ENCODE assay signal across 15 cellular contexts in the genomic region with DNA sequence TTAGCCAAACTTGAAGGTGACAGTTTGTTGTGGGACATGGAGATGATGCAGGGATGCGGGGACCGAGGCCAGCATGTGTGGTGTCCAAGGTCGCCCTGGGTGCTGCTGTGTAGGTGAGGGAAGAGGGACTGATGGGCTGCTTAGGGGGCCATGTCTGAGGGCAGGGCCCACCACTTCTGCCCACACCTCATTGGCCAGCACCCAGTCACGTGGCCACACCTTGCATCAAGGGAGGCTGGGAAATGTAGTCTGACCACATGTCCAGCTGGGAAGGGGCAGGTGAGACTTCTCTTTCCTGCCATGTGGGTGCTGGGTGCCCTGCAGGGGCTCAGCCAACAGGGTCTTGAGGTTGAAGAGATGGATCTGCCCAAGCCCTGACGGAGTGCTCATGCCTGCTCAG.
A peak's percentile ranks its signal among the peaks of the same experiment; 100 is the strongest.
DNase-seq lines count a peak whose midpoint lies in the region; ATAC-seq and TF ChIP-seq lines count a peak whose summit lies in the region.
"Had no signal": no experiment of that assay in that cellular context is flagged by ENCODE, and none has a peak within 500 bp of the region (broad histone marks: within the 10 kb centered on the region; RNA-seq: fewer than 3 reads in every experiment).

No MANE protein-coding gene starts in this region.

- H3K27ac ChIP-seq in right cardiac atrium (ENCODE audit: low read length), result no peak overlapping the region
- no peak overlapping the region for H3K27ac ChIP-seq in left ventricle myocardium inferior (replicated peaks)
- H3K27ac ChIP-seq in PC-3 (ENCODE audit: low read length), result no peak overlapping the region
- H3K27ac ChIP-seq: heart left ventricle, testis had no signal

- peaks cover 42% of the 10 kb centered on the region for H3K36me3 ChIP-seq in left ventricle myocardium inferior
- H3K36me3 ChIP-seq in PC-3 (ENCODE audit: low read depth, low read length), result peaks cover 7% of the 10 kb centered on the region; the same call in 1 of the 2 replicates

- no peak overlapping the region for H2AFZ ChIP-seq in PC-3 (ENCODE audit: low read length)

- CTCF ChIA-PET in PC-3 (lab: Charles Lee), result no interaction called here

- ATAC-seq in right cardiac atrium (peak in 1 of 2 donors; percentile 8), PC-3 (peak; percentile 70), GM21529 (IDR thresholded peaks at IDR 0.05; ENCODE audit: unreplicated experiment) (no peak)
- ATAC-seq: heart left ventricle had no signal

- no peaks in the 10 kb centered on the region for H4K20me1 ChIP-seq in PC-3 (ENCODE audit: low read length)

- DNase-seq in right cardiac atrium, result peak in 2 of 3 donors; percentile 52 to 70
- DNase-seq in left ventricle myocardium inferior, result no peak
- peak; percentile 41 for DNase-seq in PC-3
- DNase-seq in fibroblast of the aortic adventitia (ENCODE audit: low read depth), result peak; percentile 23
- DNase-seq in NCI-H345 treated with DMSO at 0.1 percent for 48 hours (lab: John Stamatoyannopoulos, UW; ENCODE audit: unreplicated experiment), result no peak
- DNase-seq in glutamatergic neuron, result no peak
- no peak for DNase-seq in foreskin melanocyte
- DNase-seq: activated CD4-positive, alpha-beta T cell treated with anti-CD3 and anti-CD28 coated beads, Interleukin-2, amount 10 ng/mL, durations not matched to agents 24 days and 14 days; activated naive CD4-positive, alpha-beta T cell; heart left ventricle; mesenchymal stem cell; MV-4-11; SW 1271; testis had no signal

- no peaks in the 10 kb centered on the region for H3K79me2 ChIP-seq in PC-3 (ENCODE audit: low read length)

- H3K9ac ChIP-seq in PC-3 (ENCODE audit: low read length), result no peak overlapping the region

- H3K9me2 ChIP-seq in PC-3 (replicated peaks; ENCODE audit: low read length), result no peaks in the 10 kb centered on the region

- H3K9me3 ChIP-seq in right cardiac atrium (ENCODE audit: control insufficient read depth, low read length) (no peaks in the 10 kb centered on the region), left ventricle myocardium inferior (replicated peaks) (peaks cover 10% of the 10 kb centered on the region), PC-3 (ENCODE audit: low read length) (no peaks in the 10 kb centered on the region)
- H3K9me3 ChIP-seq: testis had no signal

- H3K27me3 ChIP-seq in right cardiac atrium (ENCODE audit: control insufficient read depth, insufficient read depth), result no peaks in the 10 kb centered on the region
- no peaks in the 10 kb centered on the region for H3K27me3 ChIP-seq in left ventricle myocardium inferior (ENCODE audit: low read depth)
- H3K27me3 ChIP-seq in PC-3 (ENCODE audit: low read length), result no peaks in the 10 kb centered on the region
- H3K27me3 ChIP-seq: heart left ventricle, testis had no signal

- H3K4me1 Mint-ChIP-seq in glutamatergic neuron (ENCODE audit: low read depth, unreplicated experiment), result peaks cover 15% of the 10 kb centered on the region
- H3K4me1 Mint-ChIP-seq: activated CD4-positive, alpha-beta T cell treated with anti-CD3 and anti-CD28 coated beads, Interleukin-2, amount 10 ng/mL, durations not matched to agents 24 days and 14 days had no signal

- no peak overlapping the region for H3K4me3 ChIP-seq in right cardiac atrium (ENCODE audit: low read length)
- H3K4me3 ChIP-seq in left ventricle myocardium inferior, result no peak overlapping the region
- no peak overlapping the region for H3K4me3 ChIP-seq in PC-3 (ENCODE audit: low read length)
- no peak overlapping the region for H3K4me3 ChIP-seq in fibroblast of the aortic adventitia (ENCODE audit: low read depth, low read length)
- H3K4me3 ChIP-seq: heart left ventricle, testis had no signal

- TF ChIP-seq CTCF in left ventricle myocardium inferior (IDR thresholded peaks at IDR 0.05; ENCODE audit: borderline replicate concordance) (no peak), PC-3 (conservative IDR thresholded peaks at IDR 0.05; ENCODE audit: low read depth, low read length) (no peak), fibroblast of the aortic adventitia (IDR thresholded peaks at IDR 0.05; ENCODE audit: insufficient read depth, low read length) (no peak), glutamatergic neuron (IDR thresholded peaks at IDR 0.05; ENCODE audit: partially characterized antibody, unreplicated experiment) (no peak)

- 89% methylated on average over 5 of the region's 5 CpGs for WGBS in right cardiac atrium

- H3K4me3 Mint-ChIP-seq in glutamatergic neuron (ENCODE audit: unreplicated experiment), result no peak overlapping the region
- H3K4me3 Mint-ChIP-seq: activated CD4-positive, alpha-beta T cell treated with anti-CD3 and anti-CD28 coated beads, Interleukin-2, amount 10 ng/mL, durations not matched to agents 24 days and 14 days had no signal

- no peak overlapping the region for H3K4me2 ChIP-seq in PC-3 (ENCODE audit: low read length)

- peaks cover 16% of the 10 kb centered on the region for H3K36me3 Mint-ChIP-seq in glutamatergic neuron (ENCODE audit: unreplicated experiment)

- peaks cover 24% of the 10 kb centered on the region for H3K9me3 Mint-ChIP-seq in glutamatergic neuron (ENCODE audit: unreplicated experiment)

- POLR2A ChIA-PET in PC-3 (lab: Charles Lee; ENCODE audit: unreplicated experiment), result no interaction called here

- BruUV-seq in PC-3 (replicated peaks; lab: Mats Ljungman, UMichigan), result no TSS peak

- H3K27me3 Mint-ChIP-seq in glutamatergic neuron (ENCODE audit: unreplicated experiment), result peaks cover 3% of the 10 kb centered on the region
- H3K27me3 Mint-ChIP-seq: activated CD4-positive, alpha-beta T cell treated with anti-CD3 and anti-CD28 coated beads, Interleukin-2, amount 10 ng/mL, durations not matched to agents 24 days and 14 days had no signal

- H3K4me1 ChIP-seq in right cardiac atrium (ENCODE audit: control insufficient read depth, insufficient read depth, low read length), result no peaks in the 10 kb centered on the region
- peaks cover 39% of the 10 kb centered on the region for H3K4me1 ChIP-seq in left ventricle myocardium inferior
- peaks cover 11% of the 10 kb centered on the region for H3K4me1 ChIP-seq in PC-3 (ENCODE audit: insufficient read depth, low read length)

- H3K27ac Mint-ChIP-seq in glutamatergic neuron (ENCODE audit: unreplicated experiment), result no peak overlapping the region
- H3K27ac Mint-ChIP-seq: activated CD4-positive, alpha-beta T cell treated with anti-CD3 and anti-CD28 coated beads, Interleukin-2, amount 10 ng/mL, durations not matched to agents 24 days and 14 days had no signal

- intact Hi-C loops in right cardiac atrium (cut with DNase I), result loop anchor here in 1 of 4 donors (10.0 kb wide), 1 partner anchor 77 kb away; no protein-coding TSS in a partner anchor
- intact Hi-C loops in left ventricle myocardium inferior (cut with micrococcal nuclease), result no loop called here
- intact Hi-C loops in PC-3 (cut with micrococcal nuclease), result no loop called here

- H3F3A ChIP-seq in PC-3 (ENCODE audit: low read length, unreplicated experiment), result no peaks in the 10 kb centered on the region

Comparison
In these comparisons a context has a peak if more than half of its experiments do, and no peak if none do; other contexts are left out.
1. DNase-seq: peak in right cardiac atrium (2 of 3), PC-3 (single experiment) and fibroblast of the aortic adventitia (single experiment); none in left ventricle myocardium inferior (single experiment), NCI-H345 treated with DMSO at 0.1 percent for 48 hours (single experiment), glutamatergic neuron (single experiment) and foreskin melanocyte (single experiment).